1 cellular context compared by ENCODE assay signal in the genomic region with DNA sequence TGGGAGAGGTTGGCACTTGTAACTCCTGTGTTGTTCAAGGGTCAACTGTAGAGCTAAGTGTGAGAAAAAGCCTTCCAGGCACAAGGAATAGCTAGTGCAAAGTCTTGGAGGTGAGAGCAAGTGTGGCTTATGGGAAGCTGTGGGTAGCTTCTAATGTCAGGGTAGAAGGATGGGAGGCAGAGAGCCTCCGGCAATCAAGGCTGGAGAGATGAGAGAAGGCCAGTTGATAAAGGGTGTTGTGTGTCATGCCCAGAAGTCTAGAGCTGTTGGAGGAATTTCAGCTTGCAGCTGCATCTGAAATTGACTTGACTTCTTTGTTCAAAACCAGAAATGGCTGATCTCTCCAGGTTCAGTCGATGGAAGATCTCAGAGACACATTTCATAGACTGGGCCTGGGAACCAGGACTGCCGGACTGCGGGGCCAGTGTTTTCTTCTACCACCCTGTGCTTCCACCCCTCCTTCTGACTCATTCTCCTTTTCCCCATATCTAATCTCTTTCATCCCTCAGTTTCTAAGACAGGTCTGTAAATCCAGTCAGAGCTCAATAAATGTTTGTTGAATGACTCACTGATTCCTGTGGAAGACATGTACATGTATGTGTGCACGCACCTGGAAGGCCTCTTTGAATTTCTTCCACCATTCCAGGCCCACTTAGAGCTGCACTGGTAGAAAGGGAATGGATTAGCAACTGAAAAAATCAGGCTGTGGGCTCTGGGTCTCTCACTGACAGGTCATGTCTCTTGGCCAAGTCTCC.
TF ChIP-seq lines count a peak whose summit lies in the region.

No MANE protein-coding gene starts in this region.

TF ChIP-seq in IMR-90, 13 proteins besides CTCF, POLR2A, EP300 and RAD21:
- TF ChIP-seq, protein P1, sequence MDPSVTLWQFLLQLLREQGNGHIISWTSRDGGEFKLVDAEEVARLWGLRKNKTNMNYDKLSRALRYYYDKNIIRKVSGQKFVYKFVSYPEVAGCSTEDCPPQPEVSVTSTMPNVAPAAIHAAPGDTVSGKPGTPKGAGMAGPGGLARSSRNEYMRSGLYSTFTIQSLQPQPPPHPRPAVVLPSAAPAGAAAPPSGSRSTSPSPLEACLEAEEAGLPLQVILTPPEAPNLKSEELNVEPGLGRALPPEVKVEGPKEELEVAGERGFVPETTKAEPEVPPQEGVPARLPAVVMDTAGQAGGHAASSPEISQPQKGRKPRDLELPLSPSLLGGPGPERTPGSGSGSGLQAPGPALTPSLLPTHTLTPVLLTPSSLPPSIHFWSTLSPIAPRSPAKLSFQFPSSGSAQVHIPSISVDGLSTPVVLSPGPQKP (IDR thresholded peaks at IDR 0.05; ENCODE audit: borderline replicate concordance, low read depth, low read length) = no peak
- TF ChIP-seq BHLHE40 (IDR thresholded peaks at IDR 0.05; ENCODE audit: low read depth, low read length) (no peak), MAZ (IDR thresholded peaks at IDR 0.05; ENCODE audit: borderline replicate concordance, low read depth, low read length) (no peak), RCOR1 (IDR thresholded peaks at IDR 0.05; ENCODE audit: insufficient replicate concordance, low read length) (no peak), MAFK (IDR thresholded peaks at IDR 0.05; ENCODE audit: low read depth, low read length) (no peak), MXI1 (IDR thresholded peaks at IDR 0.05; ENCODE audit: borderline replicate concordance, low read depth, low read length) (no peak), CHD1 (IDR thresholded peaks at IDR 0.05; ENCODE audit: low read depth, low read length) (no peak), CEBPB (IDR thresholded peaks at IDR 0.05; ENCODE audit: low read depth, low read length) (no peak), RFX5 (IDR thresholded peaks at IDR 0.05; ENCODE audit: low read depth, low read length) (no peak), FOS (IDR thresholded peaks at IDR 0.05; ENCODE audit: low read depth, low read length) (no peak), NFE2L2 (IDR thresholded peaks at IDR 0.05; ENCODE audit: low read depth, low read length) (no peak), SMC3 (IDR thresholded peaks at IDR 0.05; ENCODE audit: low read depth, low read length) (no peak)
- TF ChIP-seq, protein P2, sequence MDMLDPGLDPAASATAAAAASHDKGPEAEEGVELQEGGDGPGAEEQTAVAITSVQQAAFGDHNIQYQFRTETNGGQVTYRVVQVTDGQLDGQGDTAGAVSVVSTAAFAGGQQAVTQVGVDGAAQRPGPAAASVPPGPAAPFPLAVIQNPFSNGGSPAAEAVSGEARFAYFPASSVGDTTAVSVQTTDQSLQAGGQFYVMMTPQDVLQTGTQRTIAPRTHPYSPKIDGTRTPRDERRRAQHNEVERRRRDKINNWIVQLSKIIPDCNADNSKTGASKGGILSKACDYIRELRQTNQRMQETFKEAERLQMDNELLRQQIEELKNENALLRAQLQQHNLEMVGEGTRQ (IDR thresholded peaks at IDR 0.05; ENCODE audit: low read depth, low read length) = no peak
TF ChIP-seq in IMR-90: peak in this region for 0.
